ENCODE assay signal across 8 cellular contexts in genomic region chr1:146036241-146036989, GRCh38. TPM values are rescaled to one million over a fixed set of nuclear protein-coding genes. Genes with fewer than 3 reads are reported as not detected.
DNase-seq lines count a peak whose midpoint lies in the region; ATAC-seq and TF ChIP-seq lines count a peak whose summit lies in the region.

No MANE protein-coding gene starts in this region.

- H3K9me3 ChIP-seq in breast epithelium (no peaks in the 10 kb centered on the region), muscle layer of colon (ENCODE audit: low read length) (no peaks in the 10 kb centered on the region)

- H3K4me3 ChIP-seq in breast epithelium (peak overlapping the region; percentile 48 to 87 (median 78)), muscle layer of colon (ENCODE audit: low read depth in 1 of 2, low read length in 2 of 2) (peak overlapping the region in 1 of 2 donors; percentile 93)

- H3K27me3 ChIP-seq in breast epithelium = no peaks in the 10 kb centered on the region
- no peaks in the 10 kb centered on the region for H3K27me3 ChIP-seq in muscle layer of colon (ENCODE audit: control insufficient read depth in 1 of 2, insufficient read depth in 2 of 2, low read length in 2 of 2)

- DNase-seq in NCI-H446 treated with DMSO at 0.1 percent for 48 hours (lab: John Stamatoyannopoulos, UW) (peak; percentile 62), NCI-H446 (lab: John Stamatoyannopoulos, UW) (no peak), NCI-H1417 treated with DMSO at 0.1 percent for 48 hours (lab: John Stamatoyannopoulos, UW) (peak; percentile 39), breast epithelium (ENCODE audit: low spot score in 2 of 2) (no peak), GM13976 (ENCODE audit: low spot score) (no peak)

- H3K9ac ChIP-seq in muscle layer of colon (ENCODE audit: low read length) = peak overlapping the region; percentile 12

- TF ChIP-seq CTCF in breast epithelium (IDR thresholded peaks at IDR 0.05) (no peak), GM13976 (IDR thresholded peaks at IDR 0.05; ENCODE audit: borderline replicate concordance, control extremely low read depth, extremely low read depth, insufficient read depth, missing control alignments) (no peak)

- H3K36me3 ChIP-seq in breast epithelium (no peaks in the 10 kb centered on the region), muscle layer of colon (ENCODE audit: insufficient read depth, low read length) (no peaks in the 10 kb centered on the region)

- intact Hi-C loops in breast epithelium (cut with DNase I; ENCODE audit: low total_unique reads) = no loop called here

- ATAC-seq in GM21360 (IDR thresholded peaks at IDR 0.05; ENCODE audit: unreplicated experiment) (no peak), GM18502 (IDR thresholded peaks at IDR 0.05; ENCODE audit: poor library complexity, unreplicated experiment) (no peak)

- in situ Hi-C loops in GM13976 (cut with MboI; ENCODE audit: low sequenced_read_pairs, unreplicated experiment) = no loop called here

- TF ChIP-seq POLR2A in breast epithelium (IDR thresholded peaks at IDR 0.05) = no peak

- peak overlapping the region; percentile 78 to 97 for H3K27ac ChIP-seq in breast epithelium
- H3K27ac ChIP-seq in muscle layer of colon (ENCODE audit: low read depth, low read length) = no peak overlapping the region

- H3K4me1 ChIP-seq in breast epithelium (no peaks in the 10 kb centered on the region), muscle layer of colon (ENCODE audit: insufficient read depth, low read length) (peaks cover 7% of the 10 kb centered on the region)

RNA-seq across cellular contexts. Expression of gene HJV, which starts 14.9 kb away (rescaled TPM):
- total RNA-seq in breast epithelium = not detected

RNA-seq across cellular contexts. Expression of gene TXNIP, which starts 40.0 kb away (rescaled TPM):
- 1,000 to 10,000 TPM; 2,506 to 3,955 (median 3,543) TPM for total RNA-seq in breast epithelium

Comparison
In these comparisons a context has a peak if more than half of its experiments do, and no peak if none do; other contexts are left out.
1. DNase-seq: peak in NCI-H446 treated with DMSO at 0.1 percent for 48 hours (single experiment) and NCI-H1417 treated with DMSO at 0.1 percent for 48 hours (single experiment); none in NCI-H446 (0 of 2), breast epithelium (0 of 2) and GM13976 (single experiment).